ENCODE assay signal across 1 cellular context in the genomic region with DNA sequence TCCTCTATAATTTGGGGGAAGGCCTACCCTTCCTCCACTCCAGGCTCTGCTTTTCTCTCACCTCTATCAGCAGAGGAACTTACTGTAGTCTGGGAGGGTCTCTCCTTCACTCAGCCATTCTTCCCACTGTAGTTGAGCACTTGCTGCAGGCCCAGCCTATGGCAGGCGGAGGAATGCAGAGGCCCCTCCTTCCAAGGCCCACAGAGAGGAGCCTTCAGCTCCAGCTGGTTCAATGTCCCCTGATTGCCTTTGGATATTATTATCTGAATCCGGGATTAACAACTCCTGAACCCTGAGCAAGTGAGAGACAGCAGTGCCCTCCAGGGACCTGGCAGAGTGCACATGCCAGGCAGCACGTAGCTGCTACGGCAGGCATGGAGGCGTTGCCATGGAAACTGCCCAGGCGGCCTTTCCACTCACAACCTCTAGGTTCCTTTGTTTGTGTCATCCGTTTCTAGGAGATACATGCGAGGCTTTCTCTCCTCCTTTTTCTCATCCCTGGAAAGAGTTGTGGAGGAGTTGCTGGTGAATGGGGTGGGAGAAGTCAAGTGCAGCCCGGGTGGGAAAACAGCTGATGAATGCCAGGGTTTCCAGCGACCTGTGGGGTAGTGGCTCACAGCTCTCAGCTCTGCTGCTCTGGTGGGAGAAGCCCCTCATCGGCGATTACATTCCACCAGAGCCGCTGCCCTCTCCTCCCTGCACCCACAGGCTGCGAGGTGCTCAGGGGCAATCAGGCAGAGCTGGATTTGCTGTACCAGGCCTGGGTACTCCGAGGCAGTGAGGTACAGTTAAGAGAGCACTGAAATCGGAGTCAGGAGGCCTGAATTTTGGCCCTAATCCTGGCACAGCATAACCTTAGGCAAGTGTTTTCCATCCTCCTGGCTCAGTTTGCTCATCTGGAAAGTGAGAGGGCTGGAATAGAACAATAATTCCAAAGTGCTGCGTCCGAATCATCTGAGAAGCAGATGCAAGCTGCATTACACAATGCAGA.
TF ChIP-seq lines count a peak whose summit lies in the region.

No MANE protein-coding gene starts in this region.

TF ChIP-seq in HepG2, 621 proteins besides CTCF, POLR2A, EP300 and RAD21 (continued from another document and continues in another):
- TF ChIP-seq KDM3A (CRISPR knock-in tag; IDR thresholded peaks at IDR 0.05; ENCODE audit: low read depth): peak; percentile 56; the same call in 1 of the 2 replicates
- no peak for TF ChIP-seq KLF11 (CRISPR knock-in tag; IDR thresholded peaks at IDR 0.05)
- no peak for TF ChIP-seq ZNF124 (CRISPR knock-in tag; IDR thresholded peaks at IDR 0.05)
- no peak for TF ChIP-seq ZNF782 (CRISPR knock-in tag; IDR thresholded peaks at IDR 0.05; ENCODE audit: borderline replicate concordance)
- TF ChIP-seq, protein P1, sequence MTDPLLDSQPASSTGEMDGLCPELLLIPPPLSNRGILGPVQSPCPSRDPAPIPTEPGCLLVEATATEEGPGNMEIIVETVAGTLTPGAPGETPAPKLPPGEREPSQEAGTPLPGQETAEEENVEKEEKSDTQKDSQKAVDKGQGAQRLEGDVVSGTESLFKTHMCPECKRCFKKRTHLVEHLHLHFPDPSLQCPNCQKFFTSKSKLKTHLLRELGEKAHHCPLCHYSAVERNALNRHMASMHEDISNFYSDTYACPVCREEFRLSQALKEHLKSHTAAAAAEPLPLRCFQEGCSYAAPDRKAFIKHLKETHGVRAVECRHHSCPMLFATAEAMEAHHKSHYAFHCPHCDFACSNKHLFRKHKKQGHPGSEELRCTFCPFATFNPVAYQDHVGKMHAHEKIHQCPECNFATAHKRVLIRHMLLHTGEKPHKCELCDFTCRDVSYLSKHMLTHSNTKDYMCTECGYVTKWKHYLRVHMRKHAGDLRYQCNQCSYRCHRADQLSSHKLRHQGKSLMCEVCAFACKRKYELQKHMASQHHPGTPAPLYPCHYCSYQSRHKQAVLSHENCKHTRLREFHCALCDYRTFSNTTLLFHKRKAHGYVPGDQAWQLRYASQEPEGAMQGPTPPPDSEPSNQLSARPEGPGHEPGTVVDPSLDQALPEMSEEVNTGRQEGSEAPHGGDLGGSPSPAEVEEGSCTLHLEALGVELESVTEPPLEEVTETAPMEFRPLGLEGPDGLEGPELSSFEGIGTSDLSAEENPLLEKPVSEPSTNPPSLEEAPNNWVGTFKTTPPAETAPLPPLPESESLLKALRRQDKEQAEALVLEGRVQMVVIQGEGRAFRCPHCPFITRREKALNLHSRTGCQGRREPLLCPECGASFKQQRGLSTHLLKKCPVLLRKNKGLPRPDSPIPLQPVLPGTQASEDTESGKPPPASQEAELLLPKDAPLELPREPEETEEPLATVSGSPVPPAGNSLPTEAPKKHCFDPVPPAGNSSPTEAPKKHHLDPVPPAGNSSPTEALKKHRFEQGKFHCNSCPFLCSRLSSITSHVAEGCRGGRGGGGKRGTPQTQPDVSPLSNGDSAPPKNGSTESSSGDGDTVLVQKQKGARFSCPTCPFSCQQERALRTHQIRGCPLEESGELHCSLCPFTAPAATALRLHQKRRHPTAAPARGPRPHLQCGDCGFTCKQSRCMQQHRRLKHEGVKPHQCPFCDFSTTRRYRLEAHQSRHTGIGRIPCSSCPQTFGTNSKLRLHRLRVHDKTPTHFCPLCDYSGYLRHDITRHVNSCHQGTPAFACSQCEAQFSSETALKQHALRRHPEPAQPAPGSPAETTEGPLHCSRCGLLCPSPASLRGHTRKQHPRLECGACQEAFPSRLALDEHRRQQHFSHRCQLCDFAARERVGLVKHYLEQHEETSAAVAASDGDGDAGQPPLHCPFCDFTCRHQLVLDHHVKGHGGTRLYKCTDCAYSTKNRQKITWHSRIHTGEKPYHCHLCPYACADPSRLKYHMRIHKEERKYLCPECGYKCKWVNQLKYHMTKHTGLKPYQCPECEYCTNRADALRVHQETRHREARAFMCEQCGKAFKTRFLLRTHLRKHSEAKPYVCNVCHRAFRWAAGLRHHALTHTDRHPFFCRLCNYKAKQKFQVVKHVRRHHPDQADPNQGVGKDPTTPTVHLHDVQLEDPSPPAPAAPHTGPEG (CRISPR knock-in tag; IDR thresholded peaks at IDR 0.05): no peak
- no peak for TF ChIP-seq SNAPC4 (CRISPR knock-in tag; IDR thresholded peaks at IDR 0.05)
- no peak for TF ChIP-seq ZNF879 (CRISPR knock-in tag; IDR thresholded peaks at IDR 0.05)
- no peak for TF ChIP-seq PATZ1 (CRISPR knock-in tag; IDR thresholded peaks at IDR 0.05)
- TF ChIP-seq, protein P2, sequence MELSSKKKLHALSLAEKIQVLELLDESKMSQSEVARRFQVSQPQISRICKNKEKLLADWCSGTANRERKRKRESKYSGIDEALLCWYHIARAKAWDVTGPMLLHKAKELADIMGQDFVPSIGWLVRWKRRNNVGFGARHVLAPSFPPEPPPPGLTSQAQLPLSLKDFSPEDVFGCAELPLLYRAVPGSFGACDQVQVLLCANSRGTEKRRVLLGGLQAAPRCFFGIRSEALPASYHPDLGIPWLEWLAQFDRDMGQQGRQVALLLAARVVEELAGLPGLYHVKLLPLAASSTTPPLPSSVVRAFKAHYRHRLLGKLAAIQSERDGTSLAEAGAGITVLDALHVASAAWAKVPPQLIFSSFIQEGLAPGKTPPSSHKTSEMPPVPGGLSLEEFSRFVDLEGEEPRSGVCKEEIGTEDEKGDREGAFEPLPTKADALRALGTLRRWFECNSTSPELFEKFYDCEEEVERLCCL (CRISPR knock-in tag; IDR thresholded peaks at IDR 0.05; ENCODE audit: borderline replicate concordance): no peak
- TF ChIP-seq ZNF83 (CRISPR knock-in tag; IDR thresholded peaks at IDR 0.05; ENCODE audit: borderline replicate concordance): no peak
- TF ChIP-seq BCL6 (CRISPR knock-in tag; IDR thresholded peaks at IDR 0.05): peak; percentile 76
- TF ChIP-seq ZNF670 (CRISPR knock-in tag; IDR thresholded peaks at IDR 0.05; ENCODE audit: borderline replicate concordance): no peak
- peak; percentile 63; the same call in 1 of the 2 replicates for TF ChIP-seq ZNF552 (CRISPR knock-in tag; IDR thresholded peaks at IDR 0.05; ENCODE audit: borderline replicate concordance)
- TF ChIP-seq RFXANK (CRISPR knock-in tag; IDR thresholded peaks at IDR 0.05): 0 out of 2 replicates have a peak, but pooled peaks have one; percentile 36
- TF ChIP-seq, protein P3, sequence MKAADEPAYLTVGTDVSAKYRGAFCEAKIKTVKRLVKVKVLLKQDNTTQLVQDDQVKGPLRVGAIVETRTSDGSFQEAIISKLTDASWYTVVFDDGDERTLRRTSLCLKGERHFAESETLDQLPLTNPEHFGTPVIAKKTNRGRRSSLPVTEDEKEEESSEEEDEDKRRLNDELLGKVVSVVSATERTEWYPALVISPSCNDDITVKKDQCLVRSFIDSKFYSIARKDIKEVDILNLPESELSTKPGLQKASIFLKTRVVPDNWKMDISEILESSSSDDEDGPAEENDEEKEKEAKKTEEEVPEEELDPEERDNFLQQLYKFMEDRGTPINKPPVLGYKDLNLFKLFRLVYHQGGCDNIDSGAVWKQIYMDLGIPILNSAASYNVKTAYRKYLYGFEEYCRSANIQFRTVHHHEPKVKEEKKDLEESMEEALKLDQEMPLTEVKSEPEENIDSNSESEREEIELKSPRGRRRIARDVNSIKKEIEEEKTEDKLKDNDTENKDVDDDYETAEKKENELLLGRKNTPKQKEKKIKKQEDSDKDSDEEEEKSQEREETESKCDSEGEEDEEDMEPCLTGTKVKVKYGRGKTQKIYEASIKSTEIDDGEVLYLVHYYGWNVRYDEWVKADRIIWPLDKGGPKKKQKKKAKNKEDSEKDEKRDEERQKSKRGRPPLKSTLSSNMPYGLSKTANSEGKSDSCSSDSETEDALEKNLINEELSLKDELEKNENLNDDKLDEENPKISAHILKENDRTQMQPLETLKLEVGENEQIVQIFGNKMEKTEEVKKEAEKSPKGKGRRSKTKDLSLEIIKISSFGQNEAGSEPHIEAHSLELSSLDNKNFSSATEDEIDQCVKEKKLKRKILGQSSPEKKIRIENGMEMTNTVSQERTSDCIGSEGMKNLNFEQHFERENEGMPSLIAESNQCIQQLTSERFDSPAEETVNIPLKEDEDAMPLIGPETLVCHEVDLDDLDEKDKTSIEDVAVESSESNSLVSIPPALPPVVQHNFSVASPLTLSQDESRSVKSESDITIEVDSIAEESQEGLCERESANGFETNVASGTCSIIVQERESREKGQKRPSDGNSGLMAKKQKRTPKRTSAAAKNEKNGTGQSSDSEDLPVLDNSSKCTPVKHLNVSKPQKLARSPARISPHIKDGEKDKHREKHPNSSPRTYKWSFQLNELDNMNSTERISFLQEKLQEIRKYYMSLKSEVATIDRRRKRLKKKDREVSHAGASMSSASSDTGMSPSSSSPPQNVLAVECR (CRISPR knock-in tag; IDR thresholded peaks at IDR 0.05; ENCODE audit: borderline replicate concordance): peak; percentile 67; the same call in 1 of the 2 replicates
- TF ChIP-seq ZNF441 (CRISPR knock-in tag; IDR thresholded peaks at IDR 0.05; ENCODE audit: borderline replicate concordance): no peak
- TF ChIP-seq, protein P4, sequence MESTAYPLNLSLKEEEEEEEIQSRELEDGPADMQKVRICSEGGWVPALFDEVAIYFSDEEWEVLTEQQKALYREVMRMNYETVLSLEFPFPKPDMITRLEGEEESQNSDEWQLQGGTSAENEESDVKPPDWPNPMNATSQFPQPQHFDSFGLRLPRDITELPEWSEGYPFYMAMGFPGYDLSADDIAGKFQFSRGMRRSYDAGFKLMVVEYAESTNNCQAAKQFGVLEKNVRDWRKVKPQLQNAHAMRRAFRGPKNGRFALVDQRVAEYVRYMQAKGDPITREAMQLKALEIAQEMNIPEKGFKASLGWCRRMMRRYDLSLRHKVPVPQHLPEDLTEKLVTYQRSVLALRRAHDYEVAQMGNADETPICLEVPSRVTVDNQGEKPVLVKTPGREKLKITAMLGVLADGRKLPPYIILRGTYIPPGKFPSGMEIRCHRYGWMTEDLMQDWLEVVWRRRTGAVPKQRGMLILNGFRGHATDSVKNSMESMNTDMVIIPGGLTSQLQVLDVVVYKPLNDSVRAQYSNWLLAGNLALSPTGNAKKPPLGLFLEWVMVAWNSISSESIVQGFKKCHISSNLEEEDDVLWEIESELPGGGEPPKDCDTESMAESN (CRISPR knock-in tag; conservative IDR thresholded peaks at IDR 0.05): no peak
- TF ChIP-seq BRCA1 (CRISPR knock-in tag; IDR thresholded peaks at IDR 0.05): no peak
- no peak for TF ChIP-seq ZNF564 (CRISPR knock-in tag; IDR thresholded peaks at IDR 0.05)
- TF ChIP-seq ZNF33A (CRISPR knock-in tag; IDR thresholded peaks at IDR 0.05; ENCODE audit: borderline replicate concordance): no peak
- TF ChIP-seq ZNF17 (CRISPR knock-in tag; IDR thresholded peaks at IDR 0.05): no peak
- TF ChIP-seq HMGA1 (CRISPR knock-in tag; conservative IDR thresholded peaks at IDR 0.05): no peak
- TF ChIP-seq PCBP2 (optimal IDR thresholded peaks at IDR 0.05; ENCODE audit: low read depth, low read length, poor library complexity, severe bottlenecking): no peak
- no peak for TF ChIP-seq ZBTB7B (CRISPR knock-in tag; IDR thresholded peaks at IDR 0.05)
- no peak for TF ChIP-seq ZNF772 (CRISPR knock-in tag; IDR thresholded peaks at IDR 0.05)
- TF ChIP-seq ZNF432 (CRISPR knock-in tag; IDR thresholded peaks at IDR 0.05; ENCODE audit: borderline replicate concordance): no peak
- no peak for TF ChIP-seq ZNF275 (CRISPR knock-in tag; IDR thresholded peaks at IDR 0.05; ENCODE audit: borderline replicate concordance)
- TF ChIP-seq RXRB (CRISPR knock-in tag; IDR thresholded peaks at IDR 0.05; ENCODE audit: borderline replicate concordance): peak; percentile 55; the same call in 1 of the 2 replicates
- TF ChIP-seq ETV6 (CRISPR knock-in tag; conservative IDR thresholded peaks at IDR 0.05): no peak
- no peak for TF ChIP-seq TMF1 (CRISPR knock-in tag; IDR thresholded peaks at IDR 0.05; ENCODE audit: low read depth)
